ENCODE assay signal across 16 cellular contexts in genomic region chr3:79286882-79287281, GRCh38.
DNase-seq lines count a peak whose midpoint lies in the region; ATAC-seq, FAIRE-seq and TF ChIP-seq lines count a peak whose summit lies in the region.
"Had no signal": no experiment of that assay in that cellular context is flagged by ENCODE, and none has a peak within 500 bp of the region (broad histone marks: within the 10 kb centered on the region; RNA-seq: fewer than 3 reads in every experiment).

No MANE protein-coding gene starts in this region.

- H3K36me3 Mint-ChIP-seq in activated T-cell treated with anti-CD3 and anti-CD28 coated beads, Interleukin-2, amount 50 U/mL, for 24 hours (ENCODE audit: low read depth), result no peaks in the 10 kb centered on the region
- H3K36me3 Mint-ChIP-seq: CD8-positive, alpha-beta memory T cell had no signal

- no peak overlapping the region for H3K9ac ChIP-seq in HepG2 (ENCODE audit: insufficient read depth, low read depth, low read length)
- H3K9ac ChIP-seq: BLaER1 had no signal

- POLR2A ChIA-PET in HepG2 (lab: Yijun Ruan, JAX), result no interaction called here

- H3K79me2 ChIP-seq in HepG2 (ENCODE audit: insufficient read depth, low read length), result no peaks in the 10 kb centered on the region

- H3K4me3 ChIP-seq in HepG2 (replicated peaks in 1 of 3; ENCODE audit: insufficient read depth in 1 of 3, low read depth in 2 of 3, low read length in 3 of 3) (no peak overlapping the region), right lobe of liver (no peak overlapping the region), fibroblast of mammary gland (ENCODE audit: control insufficient read depth, low read depth, low read length) (no peak overlapping the region), body of pancreas (no peak overlapping the region)
- H3K4me3 ChIP-seq: BLaER1, HAP-1 had no signal

- intact Hi-C loops in HepG2 (cut with micrococcal nuclease; ENCODE audit: unreplicated experiment) (no loop called here), right lobe of liver (cut with DNase I) (no loop called here), body of pancreas (cut with DNase I) (no loop called here)

- no peak for FAIRE-seq in HepG2 (lab: Jason Lieb, UNC)
- FAIRE-seq: GM19239, H1 had no signal

- H3K27ac ChIP-seq in HepG2 (ENCODE audit: extremely low read length, insufficient read depth, low read length) (no peak overlapping the region), right lobe of liver (no peak overlapping the region), body of pancreas (no peak overlapping the region)
- H3K27ac ChIP-seq: BLaER1 had no signal

- H3K4me1 ChIP-seq in HepG2 (ENCODE audit: insufficient read depth, low read length), result no peaks in the 10 kb centered on the region
- H3K4me1 ChIP-seq in right lobe of liver, result no peaks in the 10 kb centered on the region
- no peaks in the 10 kb centered on the region for H3K4me1 ChIP-seq in body of pancreas
- H3K4me1 ChIP-seq: BLaER1, HAP-1 had no signal

- TF ChIP-seq POLR2A in HepG2 (IDR thresholded peaks at IDR 0.05; ENCODE audit: insufficient read depth in 1 of 2, low read depth in 2 of 2, low read length in 2 of 2) (no peak), right lobe of liver (IDR thresholded peaks at IDR 0.05) (no peak), body of pancreas (IDR thresholded peaks at IDR 0.05) (no peak)

- TF ChIP-seq EP300 in HepG2 (IDR thresholded peaks at IDR 0.05; ENCODE audit: low read depth in 2 of 2, low read length in 2 of 2) (no peak), HepG2 (CRISPR knock-in tag; IDR thresholded peaks at IDR 0.05; ENCODE audit: borderline replicate concordance) (no peak)

- H3K9me3 ChIP-seq in HepG2 (ENCODE audit: low read length), result no peaks in the 10 kb centered on the region
- H3K9me3 ChIP-seq in right lobe of liver, result no peaks in the 10 kb centered on the region
- no peaks in the 10 kb centered on the region for H3K9me3 ChIP-seq in body of pancreas
- H3K9me3 ChIP-seq: BLaER1, HAP-1 had no signal

- no TSS peak for BruUV-seq in HepG2 (replicated peaks; lab: Mats Ljungman, UMichigan)

- H3K27me3 Mint-ChIP-seq in activated T-cell treated with anti-CD3 and anti-CD28 coated beads, Interleukin-2, amount 50 U/mL, for 24 hours, result no peaks in the 10 kb centered on the region
- H3K27me3 Mint-ChIP-seq: CD8-positive, alpha-beta memory T cell had no signal

- H3K27ac Mint-ChIP-seq in activated T-cell treated with anti-CD3 and anti-CD28 coated beads, Interleukin-2, amount 50 U/mL, for 24 hours, result no peak overlapping the region
- H3K27ac Mint-ChIP-seq: CD8-positive, alpha-beta memory T cell had no signal

- no peak for TF ChIP-seq CTCF in HepG2 (CRISPR knock-in tag; IDR thresholded peaks at IDR 0.05)
- TF ChIP-seq CTCF in right lobe of liver (IDR thresholded peaks at IDR 0.05), result no peak
- no peak for TF ChIP-seq CTCF in fibroblast of mammary gland (conservative IDR thresholded peaks at IDR 0.05; ENCODE audit: control insufficient read depth, insufficient read depth, low read depth, low read length)
- TF ChIP-seq CTCF in body of pancreas (IDR thresholded peaks at IDR 0.05), result no peak

- H4K20me1 ChIP-seq in HepG2 (ENCODE audit: insufficient read depth, low read length), result no peaks in the 10 kb centered on the region
- H4K20me1 ChIP-seq: BLaER1 had no signal

- no peak overlapping the region for H3K4me3 Mint-ChIP-seq in activated T-cell treated with anti-CD3 and anti-CD28 coated beads, Interleukin-2, amount 50 U/mL, for 24 hours
- H3K4me3 Mint-ChIP-seq: CD8-positive, alpha-beta memory T cell had no signal

- no peaks in the 10 kb centered on the region for H3K27me3 ChIP-seq in HepG2 (ENCODE audit: control insufficient read depth in 1 of 2, insufficient read depth in 2 of 2, low read length in 2 of 2)
- H3K27me3 ChIP-seq in right lobe of liver, result no peaks in the 10 kb centered on the region
- no peaks in the 10 kb centered on the region for H3K27me3 ChIP-seq in body of pancreas
- H3K27me3 ChIP-seq: BLaER1 had no signal

- CTCF ChIA-PET in HepG2 (lab: Yijun Ruan, JAX; ENCODE audit: low intra/inter-chr PET ratio, low total read pairs), result no interaction called here

- H3K36me3 ChIP-seq in HepG2 (replicated peaks in 1 of 2; ENCODE audit: control insufficient read depth in 1 of 2, insufficient read depth in 2 of 2, low read length in 2 of 2) (no peaks in the 10 kb centered on the region), right lobe of liver (no peaks in the 10 kb centered on the region), body of pancreas (replicated peaks in 1 of 2; ENCODE audit: insufficient read depth in 1 of 2, low read depth in 2 of 2) (no peaks in the 10 kb centered on the region)
- H3K36me3 ChIP-seq: BLaER1, HAP-1 had no signal

- H3K9me3 Mint-ChIP-seq in activated T-cell treated with anti-CD3 and anti-CD28 coated beads, Interleukin-2, amount 50 U/mL, for 24 hours, result peaks cover 33% of the 10 kb centered on the region

- 24% methylated on average over 3 of the region's 3 CpGs for WGBS in HepG2 (ENCODE audit: low lambda C conversion rate)
- 86% methylated on average over 3 of the region's 3 CpGs for WGBS in right lobe of liver (ENCODE audit: insufficient coverage, low coverage, low lambda C conversion rate, missing lambda C conversion rate)
- 68 to 71% methylated on average over 3 of the region's 3 CpGs for WGBS in body of pancreas, 2 donors

- TF ChIP-seq RAD21 in HepG2 (CRISPR knock-in tag; IDR thresholded peaks at IDR 0.05), result no peak

- H2AFZ ChIP-seq in HepG2 (ENCODE audit: low read length), result no peak overlapping the region

- no peak overlapping the region for H3K4me2 ChIP-seq in HepG2 (ENCODE audit: low read depth, low read length)
- H3K4me2 ChIP-seq: BLaER1 had no signal

- in situ Hi-C loops in HepG2 (cut with HindIII; ENCODE audit: extremely low pct_ligation_motif_present, low pct_unique_long_range_greater_than_20kb), result no loop called here

- no peak for ATAC-seq in HepG2
- no peak for ATAC-seq in right lobe of liver
- no peak for ATAC-seq in GM21737 (IDR thresholded peaks at IDR 0.05; ENCODE audit: unreplicated experiment)
- ATAC-seq in body of pancreas, result no peak

- DNase-seq in HepG2 (ENCODE audit: low spot score) (no peak), right lobe of liver (no peak), RPMI7951 (ENCODE audit: low read depth) (peak; percentile 1), fibroblast of mammary gland (ENCODE audit: low read depth) (peak; percentile 57), body of pancreas (no peak)
- no peak for DNase-seq in activated T-cell treated with anti-CD3 and anti-CD28 coated beads, Interleukin-2, amount 50 U/mL, for 24 hours
- DNase-seq: 8988T; AML-193; CD8-positive, alpha-beta memory T cell; DMS53; GDM1 had no signal

- no peaks in the 10 kb centered on the region for H3K4me1 Mint-ChIP-seq in activated T-cell treated with anti-CD3 and anti-CD28 coated beads, Interleukin-2, amount 50 U/mL, for 24 hours (ENCODE audit: low read depth)
- H3K4me1 Mint-ChIP-seq: CD8-positive, alpha-beta memory T cell had no signal

TF ChIP-seq in HepG2, 621 proteins besides CTCF, POLR2A, EP300 and RAD21:
- TF ChIP-seq NONO (IDR thresholded peaks at IDR 0.05), result no peak
- no peak for TF ChIP-seq NONO (CRISPR knock-in tag; conservative IDR thresholded peaks at IDR 0.05)
- TF ChIP-seq TRAFD1 (CRISPR knock-in tag; IDR thresholded peaks at IDR 0.05; ENCODE audit: borderline replicate concordance), result no peak
- peak; percentile 64; the same call in 1 of the 2 replicates for TF ChIP-seq ATF7 (IDR thresholded peaks at IDR 0.05)
- TF ChIP-seq ATF7 (CRISPR knock-in tag; IDR thresholded peaks at IDR 0.05), result no peak
- 0 out of 2 replicates have a peak, but pooled peaks have one; percentile 41 for TF ChIP-seq CREB1 (IDR thresholded peaks at IDR 0.05)
- no peak for TF ChIP-seq CREB1 (CRISPR knock-in tag; IDR thresholded peaks at IDR 0.05)

Comparison
In these comparisons a context has a peak if more than half of its experiments do, and no peak if none do; other contexts are left out.
1. DNase-seq: peak in RPMI7951 (single experiment) and fibroblast of mammary gland (single experiment); none in HepG2 (single experiment), right lobe of liver (0 of 3), body of pancreas (0 of 4) and activated T-cell treated with anti-CD3 and anti-CD28 coated beads, Interleukin-2, amount 50 U/mL, for 24 hours (single experiment).